1 cellular context compared by ENCODE assay signal in the genomic region with DNA sequence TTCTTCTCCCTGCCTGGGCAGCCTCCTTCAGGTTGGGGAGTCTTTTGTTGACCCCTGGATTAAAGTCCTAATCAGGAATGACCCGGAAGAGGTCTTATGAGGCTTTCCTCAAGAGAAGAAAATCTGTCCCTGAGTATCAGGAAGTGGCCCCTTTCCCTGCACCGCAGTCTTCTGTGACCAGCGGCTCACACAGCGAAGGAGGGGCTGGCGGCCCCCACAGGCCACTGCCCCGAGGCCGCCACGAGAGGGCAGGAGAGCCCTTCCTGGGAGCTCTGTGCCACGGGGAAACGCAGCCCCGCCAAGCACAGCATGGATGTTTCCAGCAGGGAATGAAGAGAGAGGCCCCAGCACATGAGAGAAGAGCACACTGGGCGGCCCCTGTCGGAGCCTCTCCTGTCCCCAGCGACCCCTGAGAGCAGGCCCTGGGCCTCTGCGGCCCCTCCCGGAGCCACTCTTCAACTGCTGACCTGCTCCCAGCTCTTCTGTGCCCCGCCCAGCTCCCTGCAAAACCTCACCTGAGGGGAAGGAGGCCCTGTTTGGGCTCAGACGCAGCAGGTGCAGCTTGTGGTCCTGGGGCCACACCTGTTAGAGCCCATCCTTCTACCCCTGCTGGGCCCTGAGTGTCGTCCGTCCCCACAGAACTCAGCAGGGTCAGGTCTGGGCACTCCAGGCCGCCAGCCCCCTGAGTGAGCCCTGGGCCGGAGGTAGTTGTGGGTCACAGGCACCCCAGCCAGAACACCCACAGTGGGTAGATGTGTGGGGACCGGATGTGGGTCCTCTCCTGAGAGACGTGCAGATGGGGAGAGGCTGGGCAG.
TF ChIP-seq lines count a peak whose summit lies in the region.

No MANE protein-coding gene starts in this region.

TF ChIP-seq in HEK293, 187 proteins besides CTCF, POLR2A, EP300 and RAD21 (continued from another document and continues in another):
- TF ChIP-seq, protein P1, sequence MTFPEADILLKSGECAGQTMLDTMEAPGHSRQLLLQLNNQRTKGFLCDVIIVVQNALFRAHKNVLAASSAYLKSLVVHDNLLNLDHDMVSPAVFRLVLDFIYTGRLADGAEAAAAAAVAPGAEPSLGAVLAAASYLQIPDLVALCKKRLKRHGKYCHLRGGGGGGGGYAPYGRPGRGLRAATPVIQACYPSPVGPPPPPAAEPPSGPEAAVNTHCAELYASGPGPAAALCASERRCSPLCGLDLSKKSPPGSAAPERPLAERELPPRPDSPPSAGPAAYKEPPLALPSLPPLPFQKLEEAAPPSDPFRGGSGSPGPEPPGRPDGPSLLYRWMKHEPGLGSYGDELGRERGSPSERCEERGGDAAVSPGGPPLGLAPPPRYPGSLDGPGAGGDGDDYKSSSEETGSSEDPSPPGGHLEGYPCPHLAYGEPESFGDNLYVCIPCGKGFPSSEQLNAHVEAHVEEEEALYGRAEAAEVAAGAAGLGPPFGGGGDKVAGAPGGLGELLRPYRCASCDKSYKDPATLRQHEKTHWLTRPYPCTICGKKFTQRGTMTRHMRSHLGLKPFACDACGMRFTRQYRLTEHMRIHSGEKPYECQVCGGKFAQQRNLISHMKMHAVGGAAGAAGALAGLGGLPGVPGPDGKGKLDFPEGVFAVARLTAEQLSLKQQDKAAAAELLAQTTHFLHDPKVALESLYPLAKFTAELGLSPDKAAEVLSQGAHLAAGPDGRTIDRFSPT (tag by site-specific recombination; IDR thresholded peaks at IDR 0.05): no peak
- TF ChIP-seq ZNF214 (tag by site-specific recombination; IDR thresholded peaks at IDR 0.05; ENCODE audit: borderline replicate concordance): no peak
- TF ChIP-seq ZNF571 (tag by site-specific recombination; IDR thresholded peaks at IDR 0.05): no peak
- TF ChIP-seq ZBTB48 (tag by site-specific recombination; IDR thresholded peaks at IDR 0.05): no peak
- TF ChIP-seq, protein P2, sequence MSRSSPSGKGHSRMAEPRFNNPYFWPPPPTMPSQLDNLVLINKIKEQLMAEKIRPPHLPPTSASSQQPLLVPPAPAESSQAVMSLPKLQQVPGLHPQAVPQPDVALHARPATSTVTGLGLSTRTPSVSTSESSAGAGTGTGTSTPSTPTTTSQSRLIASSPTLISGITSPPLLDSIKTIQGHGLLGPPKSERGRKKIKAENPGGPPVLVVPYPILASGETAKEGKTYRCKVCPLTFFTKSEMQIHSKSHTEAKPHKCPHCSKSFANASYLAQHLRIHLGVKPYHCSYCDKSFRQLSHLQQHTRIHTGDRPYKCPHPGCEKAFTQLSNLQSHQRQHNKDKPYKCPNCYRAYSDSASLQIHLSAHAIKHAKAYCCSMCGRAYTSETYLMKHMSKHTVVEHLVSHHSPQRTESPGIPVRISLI (tag by site-specific recombination; IDR thresholded peaks at IDR 0.05): no peak
- TF ChIP-seq ZNF121 (tag by site-specific recombination; IDR thresholded peaks at IDR 0.05): no peak
- TF ChIP-seq, protein P3, sequence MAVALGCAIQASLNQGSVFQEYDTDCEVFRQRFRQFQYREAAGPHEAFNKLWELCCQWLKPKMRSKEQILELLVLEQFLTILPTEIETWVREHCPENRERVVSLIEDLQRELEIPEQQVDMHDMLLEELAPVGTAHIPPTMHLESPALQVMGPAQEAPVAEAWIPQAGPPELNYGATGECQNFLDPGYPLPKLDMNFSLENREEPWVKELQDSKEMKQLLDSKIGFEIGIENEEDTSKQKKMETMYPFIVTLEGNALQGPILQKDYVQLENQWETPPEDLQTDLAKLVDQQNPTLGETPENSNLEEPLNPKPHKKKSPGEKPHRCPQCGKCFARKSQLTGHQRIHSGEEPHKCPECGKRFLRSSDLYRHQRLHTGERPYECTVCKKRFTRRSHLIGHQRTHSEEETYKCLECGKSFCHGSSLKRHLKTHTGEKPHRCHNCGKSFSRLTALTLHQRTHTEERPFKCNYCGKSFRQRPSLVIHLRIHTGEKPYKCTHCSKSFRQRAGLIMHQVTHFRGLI (tag by site-specific recombination; IDR thresholded peaks at IDR 0.05): no peak
- TF ChIP-seq ZBTB20 (tag by site-specific recombination; IDR thresholded peaks at IDR 0.05): no peak
- TF ChIP-seq ZNF266 (tag by site-specific recombination; IDR thresholded peaks at IDR 0.05; ENCODE audit: low read depth): no peak
- TF ChIP-seq, protein P4, sequence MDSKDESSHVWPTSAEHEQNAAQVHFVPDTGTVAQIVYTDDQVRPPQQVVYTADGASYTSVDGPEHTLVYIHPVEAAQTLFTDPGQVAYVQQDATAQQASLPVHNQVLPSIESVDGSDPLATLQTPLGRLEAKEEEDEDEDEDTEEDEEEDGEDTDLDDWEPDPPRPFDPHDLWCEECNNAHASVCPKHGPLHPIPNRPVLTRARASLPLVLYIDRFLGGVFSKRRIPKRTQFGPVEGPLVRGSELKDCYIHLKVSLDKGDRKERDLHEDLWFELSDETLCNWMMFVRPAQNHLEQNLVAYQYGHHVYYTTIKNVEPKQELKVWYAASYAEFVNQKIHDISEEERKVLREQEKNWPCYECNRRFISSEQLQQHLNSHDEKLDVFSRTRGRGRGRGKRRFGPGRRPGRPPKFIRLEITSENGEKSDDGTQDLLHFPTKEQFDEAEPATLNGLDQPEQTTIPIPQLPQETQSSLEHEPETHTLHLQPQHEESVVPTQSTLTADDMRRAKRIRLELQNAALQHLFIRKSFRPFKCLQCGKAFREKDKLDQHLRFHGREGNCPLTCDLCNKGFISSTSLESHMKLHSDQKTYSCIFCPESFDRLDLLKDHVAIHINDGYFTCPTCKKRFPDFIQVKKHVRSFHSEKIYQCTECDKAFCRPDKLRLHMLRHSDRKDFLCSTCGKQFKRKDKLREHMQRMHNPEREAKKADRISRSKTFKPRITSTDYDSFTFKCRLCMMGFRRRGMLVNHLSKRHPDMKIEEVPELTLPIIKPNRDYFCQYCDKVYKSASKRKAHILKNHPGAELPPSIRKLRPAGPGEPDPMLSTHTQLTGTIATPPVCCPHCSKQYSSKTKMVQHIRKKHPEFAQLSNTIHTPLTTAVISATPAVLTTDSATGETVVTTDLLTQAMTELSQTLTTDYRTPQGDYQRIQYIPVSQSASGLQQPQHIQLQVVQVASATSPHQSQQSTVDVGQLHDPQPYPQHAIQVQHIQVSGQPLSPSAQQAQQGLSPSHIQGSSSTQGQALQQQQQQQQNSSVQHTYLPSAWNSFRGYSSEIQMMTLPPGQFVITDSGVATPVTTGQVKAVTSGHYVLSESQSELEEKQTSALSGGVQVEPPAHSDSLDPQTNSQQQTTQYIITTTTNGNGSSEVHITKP (tag by site-specific recombination; IDR thresholded peaks at IDR 0.05): peak; percentile 59
- TF ChIP-seq ZFP41 (tag by site-specific recombination; IDR thresholded peaks at IDR 0.05; ENCODE audit: borderline replicate concordance): no peak
- TF ChIP-seq ZNF660 (tag by site-specific recombination; IDR thresholded peaks at IDR 0.05): peak; percentile 95
- TF ChIP-seq, protein P5, sequence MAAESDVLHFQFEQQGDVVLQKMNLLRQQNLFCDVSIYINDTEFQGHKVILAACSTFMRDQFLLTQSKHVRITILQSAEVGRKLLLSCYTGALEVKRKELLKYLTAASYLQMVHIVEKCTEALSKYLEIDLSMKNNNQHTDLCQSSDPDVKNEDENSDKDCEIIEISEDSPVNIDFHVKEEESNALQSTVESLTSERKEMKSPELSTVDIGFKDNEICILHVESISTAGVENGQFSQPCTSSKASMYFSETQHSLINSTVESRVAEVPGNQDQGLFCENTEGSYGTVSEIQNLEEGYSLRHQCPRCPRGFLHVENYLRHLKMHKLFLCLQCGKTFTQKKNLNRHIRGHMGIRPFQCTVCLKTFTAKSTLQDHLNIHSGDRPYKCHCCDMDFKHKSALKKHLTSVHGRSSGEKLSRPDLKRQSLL (tag by site-specific recombination; IDR thresholded peaks at IDR 0.05): no peak
- TF ChIP-seq, protein P6, sequence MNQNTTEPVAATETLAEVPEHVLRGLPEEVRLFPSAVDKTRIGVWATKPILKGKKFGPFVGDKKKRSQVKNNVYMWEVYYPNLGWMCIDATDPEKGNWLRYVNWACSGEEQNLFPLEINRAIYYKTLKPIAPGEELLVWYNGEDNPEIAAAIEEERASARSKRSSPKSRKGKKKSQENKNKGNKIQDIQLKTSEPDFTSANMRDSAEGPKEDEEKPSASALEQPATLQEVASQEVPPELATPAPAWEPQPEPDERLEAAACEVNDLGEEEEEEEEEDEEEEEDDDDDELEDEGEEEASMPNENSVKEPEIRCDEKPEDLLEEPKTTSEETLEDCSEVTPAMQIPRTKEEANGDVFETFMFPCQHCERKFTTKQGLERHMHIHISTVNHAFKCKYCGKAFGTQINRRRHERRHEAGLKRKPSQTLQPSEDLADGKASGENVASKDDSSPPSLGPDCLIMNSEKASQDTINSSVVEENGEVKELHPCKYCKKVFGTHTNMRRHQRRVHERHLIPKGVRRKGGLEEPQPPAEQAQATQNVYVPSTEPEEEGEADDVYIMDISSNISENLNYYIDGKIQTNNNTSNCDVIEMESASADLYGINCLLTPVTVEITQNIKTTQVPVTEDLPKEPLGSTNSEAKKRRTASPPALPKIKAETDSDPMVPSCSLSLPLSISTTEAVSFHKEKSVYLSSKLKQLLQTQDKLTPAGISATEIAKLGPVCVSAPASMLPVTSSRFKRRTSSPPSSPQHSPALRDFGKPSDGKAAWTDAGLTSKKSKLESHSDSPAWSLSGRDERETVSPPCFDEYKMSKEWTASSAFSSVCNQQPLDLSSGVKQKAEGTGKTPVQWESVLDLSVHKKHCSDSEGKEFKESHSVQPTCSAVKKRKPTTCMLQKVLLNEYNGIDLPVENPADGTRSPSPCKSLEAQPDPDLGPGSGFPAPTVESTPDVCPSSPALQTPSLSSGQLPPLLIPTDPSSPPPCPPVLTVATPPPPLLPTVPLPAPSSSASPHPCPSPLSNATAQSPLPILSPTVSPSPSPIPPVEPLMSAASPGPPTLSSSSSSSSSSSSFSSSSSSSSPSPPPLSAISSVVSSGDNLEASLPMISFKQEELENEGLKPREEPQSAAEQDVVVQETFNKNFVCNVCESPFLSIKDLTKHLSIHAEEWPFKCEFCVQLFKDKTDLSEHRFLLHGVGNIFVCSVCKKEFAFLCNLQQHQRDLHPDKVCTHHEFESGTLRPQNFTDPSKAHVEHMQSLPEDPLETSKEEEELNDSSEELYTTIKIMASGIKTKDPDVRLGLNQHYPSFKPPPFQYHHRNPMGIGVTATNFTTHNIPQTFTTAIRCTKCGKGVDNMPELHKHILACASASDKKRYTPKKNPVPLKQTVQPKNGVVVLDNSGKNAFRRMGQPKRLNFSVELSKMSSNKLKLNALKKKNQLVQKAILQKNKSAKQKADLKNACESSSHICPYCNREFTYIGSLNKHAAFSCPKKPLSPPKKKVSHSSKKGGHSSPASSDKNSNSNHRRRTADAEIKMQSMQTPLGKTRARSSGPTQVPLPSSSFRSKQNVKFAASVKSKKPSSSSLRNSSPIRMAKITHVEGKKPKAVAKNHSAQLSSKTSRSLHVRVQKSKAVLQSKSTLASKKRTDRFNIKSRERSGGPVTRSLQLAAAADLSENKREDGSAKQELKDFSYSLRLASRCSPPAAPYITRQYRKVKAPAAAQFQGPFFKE (tag by site-specific recombination; IDR thresholded peaks at IDR 0.05; ENCODE audit: borderline replicate concordance): no peak
- TF ChIP-seq ZNF114 (tag by site-specific recombination; IDR thresholded peaks at IDR 0.05): no peak
- no peak for TF ChIP-seq ZNF335 (tag by site-specific recombination; conservative IDR thresholded peaks at IDR 0.05)
- no peak for TF ChIP-seq FEZF1 (tag by site-specific recombination; IDR thresholded peaks at IDR 0.05)
- TF ChIP-seq, protein P7, sequence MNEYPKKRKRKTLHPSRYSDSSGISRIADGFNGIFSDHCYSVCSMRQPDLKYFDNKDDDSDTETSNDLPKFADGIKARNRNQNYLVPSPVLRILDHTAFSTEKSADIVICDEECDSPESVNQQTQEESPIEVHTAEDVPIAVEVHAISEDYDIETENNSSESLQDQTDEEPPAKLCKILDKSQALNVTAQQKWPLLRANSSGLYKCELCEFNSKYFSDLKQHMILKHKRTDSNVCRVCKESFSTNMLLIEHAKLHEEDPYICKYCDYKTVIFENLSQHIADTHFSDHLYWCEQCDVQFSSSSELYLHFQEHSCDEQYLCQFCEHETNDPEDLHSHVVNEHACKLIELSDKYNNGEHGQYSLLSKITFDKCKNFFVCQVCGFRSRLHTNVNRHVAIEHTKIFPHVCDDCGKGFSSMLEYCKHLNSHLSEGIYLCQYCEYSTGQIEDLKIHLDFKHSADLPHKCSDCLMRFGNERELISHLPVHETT (tag by site-specific recombination; IDR thresholded peaks at IDR 0.05): peak; percentile 63; the same call in 1 of the 2 replicates
- TF ChIP-seq, protein P8, sequence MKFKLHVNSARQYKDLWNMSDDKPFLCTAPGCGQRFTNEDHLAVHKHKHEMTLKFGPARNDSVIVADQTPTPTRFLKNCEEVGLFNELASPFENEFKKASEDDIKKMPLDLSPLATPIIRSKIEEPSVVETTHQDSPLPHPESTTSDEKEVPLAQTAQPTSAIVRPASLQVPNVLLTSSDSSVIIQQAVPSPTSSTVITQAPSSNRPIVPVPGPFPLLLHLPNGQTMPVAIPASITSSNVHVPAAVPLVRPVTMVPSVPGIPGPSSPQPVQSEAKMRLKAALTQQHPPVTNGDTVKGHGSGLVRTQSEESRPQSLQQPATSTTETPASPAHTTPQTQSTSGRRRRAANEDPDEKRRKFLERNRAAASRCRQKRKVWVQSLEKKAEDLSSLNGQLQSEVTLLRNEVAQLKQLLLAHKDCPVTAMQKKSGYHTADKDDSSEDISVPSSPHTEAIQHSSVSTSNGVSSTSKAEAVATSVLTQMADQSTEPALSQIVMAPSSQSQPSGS (tag by site-specific recombination; IDR thresholded peaks at IDR 0.05; ENCODE audit: low read depth): no peak
- no peak for TF ChIP-seq TCF7L2 (IDR thresholded peaks at IDR 0.05; ENCODE audit: borderline replicate concordance, low read depth, low read length)
- TF ChIP-seq ZNF830 (tag by site-specific recombination; IDR thresholded peaks at IDR 0.05; ENCODE audit: low read depth): no peak
- TF ChIP-seq ZNF501 (tag by site-specific recombination; IDR thresholded peaks at IDR 0.05): no peak
- no peak for TF ChIP-seq ZNF792 (tag by site-specific recombination; IDR thresholded peaks at IDR 0.05)
- TF ChIP-seq, protein P9, sequence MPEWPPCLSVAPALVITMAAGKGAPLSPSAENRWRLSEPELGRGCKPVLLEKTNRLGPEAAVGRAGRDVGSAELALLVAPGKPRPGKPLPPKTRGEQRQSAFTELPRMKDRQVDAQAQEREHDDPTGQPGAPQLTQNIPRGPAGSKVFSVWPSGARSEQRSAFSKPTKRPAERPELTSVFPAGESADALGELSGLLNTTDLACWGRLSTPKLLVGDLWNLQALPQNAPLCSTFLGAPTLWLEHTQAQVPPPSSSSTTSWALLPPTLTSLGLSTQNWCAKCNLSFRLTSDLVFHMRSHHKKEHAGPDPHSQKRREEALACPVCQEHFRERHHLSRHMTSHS (tag by site-specific recombination; IDR thresholded peaks at IDR 0.05): no peak
- TF ChIP-seq ZNF221 (tag by site-specific recombination; IDR thresholded peaks at IDR 0.05; ENCODE audit: borderline replicate concordance): no peak
- TF ChIP-seq, protein P10, sequence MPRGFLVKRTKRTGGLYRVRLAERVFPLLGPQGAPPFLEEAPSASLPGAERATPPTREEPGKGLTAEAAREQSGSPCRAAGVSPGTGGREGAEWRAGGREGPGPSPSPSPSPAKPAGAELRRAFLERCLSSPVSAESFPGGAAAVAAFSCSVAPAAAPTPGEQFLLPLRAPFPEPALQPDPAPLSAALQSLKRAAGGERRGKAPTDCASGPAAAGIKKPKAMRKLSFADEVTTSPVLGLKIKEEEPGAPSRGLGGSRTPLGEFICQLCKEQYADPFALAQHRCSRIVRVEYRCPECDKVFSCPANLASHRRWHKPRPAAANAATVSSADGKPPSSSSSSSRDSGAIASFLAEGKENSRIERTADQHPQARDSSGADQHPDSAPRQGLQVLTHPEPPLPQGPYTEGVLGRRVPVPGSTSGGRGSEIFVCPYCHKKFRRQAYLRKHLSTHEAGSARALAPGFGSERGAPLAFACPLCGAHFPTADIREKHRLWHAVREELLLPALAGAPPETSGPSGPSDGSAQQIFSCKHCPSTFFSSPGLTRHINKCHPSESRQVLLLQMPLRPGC (tag by site-specific recombination; IDR thresholded peaks at IDR 0.05): no peak
- TF ChIP-seq PRDM1 (tag by site-specific recombination; IDR thresholded peaks at IDR 0.05): no peak
- no peak for TF ChIP-seq ZBTB1 (tag by site-specific recombination; IDR thresholded peaks at IDR 0.05)
- no peak for TF ChIP-seq ZNF350 (tag by site-specific recombination; IDR thresholded peaks at IDR 0.05)
- peak; percentile 92 for TF ChIP-seq IKZF3 (tag by site-specific recombination; IDR thresholded peaks at IDR 0.05)
